In genomic region chr5:83101514-83101913, GRCh38 we compare ENCODE assay signal across 1 cellular context.
TF ChIP-seq lines count a peak whose summit lies in the region.

No MANE protein-coding gene starts in this region.

TF ChIP-seq in HEK293, 187 proteins besides CTCF, POLR2A, EP300 and RAD21 (continued from another document):
- peak; percentile 31; the same call in 1 of the 2 replicates for TF ChIP-seq TCF7L2 (IDR thresholded peaks at IDR 0.05; ENCODE audit: borderline replicate concordance, low read depth, low read length)
- peak; percentile 9; the same call in 1 of the 2 replicates for TF ChIP-seq ZNF335 (tag by site-specific recombination; conservative IDR thresholded peaks at IDR 0.05)
- no peak for TF ChIP-seq ZEB2 (tag by site-specific recombination; IDR thresholded peaks at IDR 0.05)
- no peak for TF ChIP-seq TSHZ1 (tag by site-specific recombination; IDR thresholded peaks at IDR 0.05; ENCODE audit: borderline replicate concordance)
